In the genomic region with DNA sequence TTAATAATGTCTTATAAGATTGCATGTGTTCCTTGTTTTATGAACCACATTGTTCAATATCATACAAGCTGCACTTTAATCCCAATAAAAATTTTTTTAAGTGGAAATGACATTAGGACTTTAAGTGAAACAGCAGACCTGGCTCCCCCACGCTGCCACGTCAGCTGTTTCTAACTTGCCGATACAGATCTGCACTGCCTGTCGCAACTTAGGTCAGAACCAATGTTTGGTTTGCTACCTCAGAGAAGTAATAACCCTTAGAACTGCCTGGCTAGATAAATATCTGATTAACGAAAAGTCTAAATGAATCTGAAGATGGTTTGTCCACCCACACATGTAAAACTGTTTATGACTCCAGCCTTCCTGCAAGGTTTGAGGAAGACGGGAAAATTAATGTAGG, we compare ENCODE assay signal across 15 cellular contexts.
DNase-seq lines count a peak whose midpoint lies in the region; ATAC-seq, FAIRE-seq and TF ChIP-seq lines count a peak whose summit lies in the region.
"Had no signal": no experiment of that assay in that cellular context is flagged by ENCODE, and none has a peak within 500 bp of the region (broad histone marks: within the 10 kb centered on the region; RNA-seq: fewer than 3 reads in every experiment).

No MANE protein-coding gene starts in this region.

- TF ChIP-seq POLR2A in endothelial cell of umbilical vein (IDR thresholded peaks at IDR 0.05; ENCODE audit: low read depth, low read length), result no peak

- peak overlapping the region; percentile 82 for H2AFZ ChIP-seq in PC-3 (ENCODE audit: low read length)
- peak overlapping the region; percentile 90 for H2AFZ ChIP-seq in endothelial cell of umbilical vein (ENCODE audit: low read depth, low read length)

- H3K27me3 ChIP-seq in PC-3 (ENCODE audit: low read length) (no peaks in the 10 kb centered on the region), endothelial cell of umbilical vein (ENCODE audit: control insufficient read depth in 2 of 2, insufficient read depth in 2 of 2, low read length in 2 of 2) (no peaks in the 10 kb centered on the region), mucosa of rectum (ENCODE audit: control insufficient read depth in 2 of 2, insufficient read depth in 2 of 2, low read length in 2 of 2) (no peaks in the 10 kb centered on the region), dorsolateral prefrontal cortex (no peaks in the 10 kb centered on the region)
- H3K27me3 ChIP-seq: left lung, right atrium auricular region had no signal

- BruUV-seq in PC-3 (replicated peaks; lab: Mats Ljungman, UMichigan) (no TSS peak), endothelial cell of umbilical vein (replicated peaks; lab: Mats Ljungman, UMichigan) (no TSS peak)

- intact Hi-C loops in PC-3 (cut with micrococcal nuclease), result loop anchor here (2.0 to 10.0 kb wide), 2 partner anchors 60 to 330 kb away; partner anchors contain the start of gene DACH1
- intact Hi-C loops in endothelial cell of umbilical vein (cut with micrococcal nuclease), result no loop called here
- intact Hi-C loops in dorsolateral prefrontal cortex (cut with DNase I), result no loop called here

- H3K4me1 ChIP-seq in PC-3 (ENCODE audit: insufficient read depth, low read length), result peaks cover 17% of the 10 kb centered on the region
- H3K4me1 ChIP-seq in endothelial cell of umbilical vein (ENCODE audit: control insufficient read depth, extremely low read depth, insufficient read depth, low read length), result no peaks in the 10 kb centered on the region
- H3K4me1 ChIP-seq in mucosa of rectum (ENCODE audit: control insufficient read depth in 2 of 2, insufficient read depth in 2 of 2, low read length in 2 of 2), result peaks cover 0 to 5% of the 10 kb centered on the region in 2 donors
- H3K4me1 ChIP-seq: left lung, right atrium auricular region had no signal

- no peaks in the 10 kb centered on the region for H3K9me1 ChIP-seq in endothelial cell of umbilical vein (replicated peaks; ENCODE audit: control insufficient read depth, extremely low read depth, insufficient read depth, low read length)

- H3F3A ChIP-seq in PC-3 (ENCODE audit: low read length, unreplicated experiment), result no peaks in the 10 kb centered on the region

- ATAC-seq in PC-3, result peak; percentile 85
- ATAC-seq: left lung; stimulated activated memory B cell treated with anti-CD40 and anti-IgM and Interleukin-4, amounts not matched to agents 10 μg/mL and 1 μg/mL and 100 μg/mL, for 72 hours had no signal

- TF ChIP-seq CTCF in PC-3 (conservative IDR thresholded peaks at IDR 0.05; ENCODE audit: low read depth, low read length) (no peak), endothelial cell of umbilical vein (IDR thresholded peaks at IDR 0.05; ENCODE audit: extremely low read depth in 1 of 2, insufficient read depth in 1 of 2, low read depth in 1 of 2, low read length in 2 of 2) (no peak), dorsolateral prefrontal cortex (IDR thresholded peaks at IDR 0.05 in 54 of 56, conservative IDR thresholded peaks at IDR 0.05 in 2 of 56; ENCODE audit: low read depth in 1 of 56, partially characterized antibody in 56 of 56) (no peak), foreskin fibroblast (IDR thresholded peaks at IDR 0.05; ENCODE audit: low read depth, low read length) (no peak)

- POLR2A ChIA-PET in PC-3 (lab: Charles Lee; ENCODE audit: unreplicated experiment) (no interaction called here), endothelial cell of umbilical vein (lab: Charles Lee) (no interaction called here)

- CTCF ChIA-PET in PC-3 (lab: Charles Lee) (no interaction called here), endothelial cell of umbilical vein (lab: Charles Lee) (no interaction called here)

- H3K9ac ChIP-seq in PC-3 (ENCODE audit: low read length), result peak overlapping the region; percentile 52
- H3K9ac ChIP-seq in endothelial cell of umbilical vein (replicated peaks; ENCODE audit: extremely low read depth, insufficient read depth, low read length), result no peak overlapping the region
- peak overlapping the region in 1 of 2 donors; percentile 64 for H3K9ac ChIP-seq in mucosa of rectum (ENCODE audit: low read depth in 1 of 2, low read length in 2 of 2)

- H3K79me2 ChIP-seq in PC-3 (ENCODE audit: low read length) (no peaks in the 10 kb centered on the region), endothelial cell of umbilical vein (ENCODE audit: control insufficient read depth, insufficient read depth, low read length) (no peaks in the 10 kb centered on the region)

- H3K4me3 ChIP-seq in PC-3 (ENCODE audit: low read length) (peak overlapping the region; percentile 47; the same call in 1 of the 2 replicates), endothelial cell of umbilical vein (replicated peaks in 1 of 3; ENCODE audit: insufficient read depth in 1 of 3, low read depth in 1 of 3, low read length in 3 of 3) (no peak overlapping the region), mucosa of rectum (ENCODE audit: low read length in 2 of 2) (peak overlapping the region; percentile 42 to 59), dorsolateral prefrontal cortex (no peak overlapping the region), foreskin fibroblast (ENCODE audit: low read depth in 1 of 2, low read length in 2 of 2) (no peak overlapping the region)
- H3K4me3 ChIP-seq: left lung, right atrium auricular region, thoracic aorta had no signal

- H3K27ac ChIP-seq in PC-3 (ENCODE audit: low read length) (peak overlapping the region; percentile 81), endothelial cell of umbilical vein (ENCODE audit: insufficient read depth, low read depth, low read length) (no peak overlapping the region), mucosa of rectum (ENCODE audit: low read depth in 2 of 2, low read length in 2 of 2) (peak overlapping the region; percentile 66 to 84), dorsolateral prefrontal cortex (no peak overlapping the region)
- H3K27ac ChIP-seq: left lung, right atrium auricular region, thoracic aorta had no signal

- H3K4me2 ChIP-seq in PC-3 (ENCODE audit: low read length) (peak overlapping the region; percentile 84), endothelial cell of umbilical vein (ENCODE audit: insufficient read depth, low read length) (peak overlapping the region; percentile 55)

- dilution Hi-C loops in endothelial cell of umbilical vein (cut with MboI; ENCODE audit: extremely low pct_ligation_motif_present, low sequenced_read_pairs), result no loop called here

- no peak for FAIRE-seq in endothelial cell of umbilical vein (lab: Jason Lieb, UNC)

- no peaks in the 10 kb centered on the region for H3K9me2 ChIP-seq in PC-3 (replicated peaks; ENCODE audit: low read length)

- no peaks in the 10 kb centered on the region for H4K20me1 ChIP-seq in PC-3 (ENCODE audit: low read length)
- no peaks in the 10 kb centered on the region for H4K20me1 ChIP-seq in endothelial cell of umbilical vein (replicated peaks; ENCODE audit: control insufficient read depth, extremely low read depth, insufficient read depth, low read length)

- H3K9me3 ChIP-seq in PC-3 (ENCODE audit: low read length) (no peaks in the 10 kb centered on the region), endothelial cell of umbilical vein (replicated peaks; ENCODE audit: control insufficient read depth, insufficient read depth, low read length) (no peaks in the 10 kb centered on the region), mucosa of rectum (ENCODE audit: control insufficient read depth in 2 of 2, low read length in 2 of 2) (no peaks in the 10 kb centered on the region)
- H3K9me3 ChIP-seq: left lung, right atrium auricular region, thoracic aorta had no signal

- no peaks in the 10 kb centered on the region for H3K36me3 ChIP-seq in PC-3 (ENCODE audit: low read depth, low read length)
- H3K36me3 ChIP-seq in endothelial cell of umbilical vein (ENCODE audit: control insufficient read depth in 2 of 2, extremely low read depth in 1 of 2, insufficient read depth in 2 of 2, low read length in 2 of 2), result no peaks in the 10 kb centered on the region
- H3K36me3 ChIP-seq in mucosa of rectum (ENCODE audit: control insufficient read depth in 2 of 2, insufficient read depth in 2 of 2, low read length in 2 of 2), result no peaks in the 10 kb centered on the region
- H3K36me3 ChIP-seq: left lung, right atrium auricular region, thoracic aorta had no signal

- DNase-seq in PC-3 (peak; percentile 61), endothelial cell of umbilical vein (ENCODE audit: low read depth, low spot score) (peak; percentile 43), ureter (ENCODE audit: low spot score) (peak; percentile 55), T-helper 9 cell (no peak), dorsolateral prefrontal cortex (no peak), foreskin fibroblast (no peak)
- DNase-seq: activated CD4-positive, CD25-positive, alpha-beta regulatory T cell treated with anti-CD3 and anti-CD28 coated beads, Interleukin-2, amount 50 U/mL, for 72 hours; Calu3; NCI-H1436; NCI-H69 had no signal

TF ChIP-seq in endothelial cell of umbilical vein, 7 proteins besides CTCF, POLR2A, EP300 and RAD21:
- TF ChIP-seq MYC (IDR thresholded peaks at IDR 0.05; ENCODE audit: low read depth, low read length), result no peak
- TF ChIP-seq, protein P1, sequence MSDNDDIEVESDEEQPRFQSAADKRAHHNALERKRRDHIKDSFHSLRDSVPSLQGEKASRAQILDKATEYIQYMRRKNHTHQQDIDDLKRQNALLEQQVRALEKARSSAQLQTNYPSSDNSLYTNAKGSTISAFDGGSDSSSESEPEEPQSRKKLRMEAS (IDR thresholded peaks at IDR 0.05; ENCODE audit: insufficient read depth, insufficient read length), result no peak

Comparison
In these comparisons a context has a peak if more than half of its experiments do, and no peak if none do; other contexts are left out.
1. DNase-seq: peak in PC-3 (single experiment), endothelial cell of umbilical vein (single experiment) and ureter (single experiment); none in T-helper 9 cell (single experiment), dorsolateral prefrontal cortex (0 of 10) and foreskin fibroblast (0 of 2).
2. H3K27ac ChIP-seq: peak in PC-3 (single experiment) and mucosa of rectum (2 of 2); none in endothelial cell of umbilical vein (single experiment) and dorsolateral prefrontal cortex (0 of 59).
3. H3K4me3 ChIP-seq: peak in PC-3 (single experiment) and mucosa of rectum (2 of 2); none in endothelial cell of umbilical vein (0 of 3), dorsolateral prefrontal cortex (0 of 59) and foreskin fibroblast (0 of 2).